In genomic region chr10:3763035-3763456, GRCh38 we compare ENCODE assay signal across 10 cellular contexts.
A peak's percentile ranks its signal among the peaks of the same experiment; 100 is the strongest.
DNase-seq lines count a peak whose midpoint lies in the region; ATAC-seq and TF ChIP-seq lines count a peak whose summit lies in the region.
"Had no signal": no experiment of that assay in that cellular context is flagged by ENCODE, and none has a peak within 500 bp of the region (broad histone marks: within the 10 kb centered on the region; RNA-seq: fewer than 3 reads in every experiment).

No MANE protein-coding gene starts in this region.

- peak overlapping the region; percentile 65 for H3K4me3 ChIP-seq in OCI-LY3 (ENCODE audit: low read length)
- peak overlapping the region; percentile 12 for H3K4me3 ChIP-seq in rectal smooth muscle tissue (ENCODE audit: low read length)
- H3K4me3 ChIP-seq: body of pancreas had no signal

- 0 out of 2 replicates have a peak overlapping the region, but pooled peaks have one; percentile 97 for H3K27ac ChIP-seq in OCI-LY3 (ENCODE audit: low read length)
- H3K27ac ChIP-seq in rectal smooth muscle tissue (ENCODE audit: low read depth, low read length): no peak overlapping the region
- H3K27ac ChIP-seq: body of pancreas had no signal

- no peak for TF ChIP-seq CTCF in OCI-LY3 (IDR thresholded peaks at IDR 0.05; ENCODE audit: low read depth, low read length)

- H3K4me1 ChIP-seq in OCI-LY3 (ENCODE audit: low read length): peaks cover 85% of the 10 kb centered on the region
- no peaks in the 10 kb centered on the region for H3K4me1 ChIP-seq in rectal smooth muscle tissue (ENCODE audit: control insufficient read depth, insufficient read depth, low read length)
- H3K4me1 ChIP-seq: body of pancreas had no signal

- no peak overlapping the region for H3K27ac Mint-ChIP-seq in T-helper 2 cell treated with Interferon-gamma antibody and Interleukin-4, amounts not matched to agents 5 μg/mL and 100 μg/mL, for 36 hours
- H3K27ac Mint-ChIP-seq in effector memory CD8-positive, alpha-beta T cell: peak overlapping the region in 1 of 2 donors; percentile 49

- peaks cover 5% of the 10 kb centered on the region for H3K9me3 Mint-ChIP-seq in T-helper 2 cell treated with Interferon-gamma antibody and Interleukin-4, amounts not matched to agents 5 μg/mL and 100 μg/mL, for 36 hours
- no peaks in the 10 kb centered on the region for H3K9me3 Mint-ChIP-seq in effector memory CD8-positive, alpha-beta T cell

- H3K79me2 ChIP-seq in OCI-LY3 (ENCODE audit: low read length): no peaks in the 10 kb centered on the region

- no peaks in the 10 kb centered on the region for H3K27me3 ChIP-seq in OCI-LY3 (ENCODE audit: low read depth, low read length)
- no peaks in the 10 kb centered on the region for H3K27me3 ChIP-seq in rectal smooth muscle tissue (ENCODE audit: control insufficient read depth, insufficient read depth, low read length)
- H3K27me3 ChIP-seq: body of pancreas had no signal

- no peaks in the 10 kb centered on the region for H3K36me3 Mint-ChIP-seq in T-helper 2 cell treated with Interferon-gamma antibody and Interleukin-4, amounts not matched to agents 5 μg/mL and 100 μg/mL, for 36 hours (ENCODE audit: low read depth)
- no peaks in the 10 kb centered on the region for H3K36me3 Mint-ChIP-seq in effector memory CD8-positive, alpha-beta T cell (ENCODE audit: insufficient read depth)

- ATAC-seq in effector memory CD8-positive, alpha-beta T cell (replicated peaks): no peak
- ATAC-seq: body of pancreas had no signal

- H3K36me3 ChIP-seq in OCI-LY3 (replicated peaks; ENCODE audit: low read depth, low read length) (peaks cover 3% of the 10 kb centered on the region), rectal smooth muscle tissue (ENCODE audit: control insufficient read depth, insufficient read depth, low read length) (no peaks in the 10 kb centered on the region)

- no peak for DNase-seq in T-helper 2 cell treated with Interferon-gamma antibody and Interleukin-4, amounts not matched to agents 5 μg/mL and 100 μg/mL, for 36 hours (ENCODE audit: low spot score)
- DNase-seq in T-helper 2 cell (no peak), NCI-H1048 (lab: John Stamatoyannopoulos, UW) (no peak), NCI-H2029 (lab: John Stamatoyannopoulos, UW) (no peak), NCI-H1092 (lab: John Stamatoyannopoulos, UW) (no peak)
- no peak for DNase-seq in effector memory CD8-positive, alpha-beta T cell
- DNase-seq: activated CD4-positive, alpha-beta T cell treated with anti-CD3 and anti-CD28 coated beads for 4 hours; body of pancreas had no signal

- no peaks in the 10 kb centered on the region for H3K27me3 Mint-ChIP-seq in T-helper 2 cell treated with Interferon-gamma antibody and Interleukin-4, amounts not matched to agents 5 μg/mL and 100 μg/mL, for 36 hours (ENCODE audit: low read depth)
- H3K27me3 Mint-ChIP-seq in effector memory CD8-positive, alpha-beta T cell: no peaks in the 10 kb centered on the region

- H3K9ac ChIP-seq in OCI-LY3 (ENCODE audit: low read length) (peak overlapping the region; percentile 51), rectal smooth muscle tissue (ENCODE audit: low read length) (no peak overlapping the region)

- H2AFZ ChIP-seq in OCI-LY3 (ENCODE audit: low read depth, low read length): no peak overlapping the region

- peak overlapping the region; percentile 76 for H3K4me2 ChIP-seq in OCI-LY3 (ENCODE audit: low read length)

- H4K20me1 ChIP-seq in OCI-LY3 (ENCODE audit: insufficient read depth, low read length): no peaks in the 10 kb centered on the region

- H3K9me3 ChIP-seq in OCI-LY3 (ENCODE audit: insufficient read depth, low read length): no peaks in the 10 kb centered on the region
- H3K9me3 ChIP-seq: body of pancreas had no signal

- peaks cover 66% of the 10 kb centered on the region for H3K4me1 Mint-ChIP-seq in T-helper 2 cell treated with Interferon-gamma antibody and Interleukin-4, amounts not matched to agents 5 μg/mL and 100 μg/mL, for 36 hours (ENCODE audit: low read depth)
- H3K4me1 Mint-ChIP-seq in effector memory CD8-positive, alpha-beta T cell (ENCODE audit: low read depth in 2 of 2): peaks cover 62 to 64% of the 10 kb centered on the region in 2 donors

- H3K4me3 Mint-ChIP-seq in T-helper 2 cell treated with Interferon-gamma antibody and Interleukin-4, amounts not matched to agents 5 μg/mL and 100 μg/mL, for 36 hours: peak overlapping the region; percentile 20
- peak overlapping the region; percentile 70 to 77 for H3K4me3 Mint-ChIP-seq in effector memory CD8-positive, alpha-beta T cell
